Comparison of ENCODE assay signal across 9 cellular contexts in the genomic region with DNA sequence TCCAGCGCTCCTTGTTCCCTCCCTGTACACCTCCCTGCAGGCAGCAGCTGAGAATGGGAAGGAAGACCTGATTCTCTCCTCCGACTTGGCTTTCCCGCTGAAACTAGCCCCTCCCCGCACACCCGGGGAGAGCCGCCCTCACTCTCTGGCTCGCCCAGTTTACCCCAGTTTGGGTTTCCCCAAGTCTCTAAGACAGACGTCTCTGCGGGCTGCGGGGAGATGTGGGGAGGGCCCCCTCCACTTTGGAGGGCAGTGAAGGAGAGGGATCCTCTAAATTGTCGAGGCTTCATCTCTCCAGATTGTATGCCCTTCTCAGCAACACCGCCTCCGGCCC. TPM values are rescaled to one million over a fixed set of nuclear protein-coding genes. Genes with fewer than 3 reads are reported as not detected.
A peak's percentile ranks its signal among the peaks of the same experiment; 100 is the strongest.
DNase-seq lines count a peak whose midpoint lies in the region; ATAC-seq and TF ChIP-seq lines count a peak whose summit lies in the region.
"Had no signal": no experiment of that assay in that cellular context is flagged by ENCODE, and none has a peak within 500 bp of the region (broad histone marks: within the 10 kb centered on the region; RNA-seq: fewer than 3 reads in every experiment).

No MANE protein-coding gene starts in this region.

- no peak overlapping the region for H2AFZ ChIP-seq in SK-N-SH (ENCODE audit: low read depth)

- H3K4me3 ChIP-seq in colonic mucosa (peak overlapping the region; percentile 40), mucosa of rectum (ENCODE audit: low read length in 2 of 2) (peak overlapping the region; percentile 71 to 81), uterus (peak overlapping the region; percentile 2 to 18), aorta (ENCODE audit: low read length in 2 of 2) (no peak overlapping the region), SK-N-SH (ENCODE audit: low read depth in 2 of 2, low read length in 1 of 2) (no peak overlapping the region), BE2C (ENCODE audit: low read depth, low read length) (no peak overlapping the region)

- H3K36me3 ChIP-seq in colonic mucosa (no peaks in the 10 kb centered on the region), mucosa of rectum (ENCODE audit: control insufficient read depth in 2 of 2, insufficient read depth in 2 of 2, low read length in 2 of 2) (peaks cover 3 to 10% of the 10 kb centered on the region in 2 donors), uterus (no peaks in the 10 kb centered on the region), aorta (ENCODE audit: control insufficient read depth in 1 of 2, insufficient read depth in 2 of 2, low read length in 1 of 2) (no peaks in the 10 kb centered on the region), SK-N-SH (replicated peaks in 1 of 2; ENCODE audit: control insufficient read depth in 1 of 2, insufficient read depth in 2 of 2, low read length in 1 of 2) (no peaks in the 10 kb centered on the region), BE2C (no peaks in the 10 kb centered on the region)

- peak overlapping the region in 1 of 2 donors; percentile 98 for H3K9ac ChIP-seq in colonic mucosa (ENCODE audit: low read depth in 2 of 2, low read length in 2 of 2)
- peak overlapping the region; percentile 54 to 85 for H3K9ac ChIP-seq in mucosa of rectum (ENCODE audit: low read depth in 1 of 2, low read length in 2 of 2)
- H3K9ac ChIP-seq in SK-N-SH = no peak overlapping the region

- TF ChIP-seq CTCF in colonic mucosa (IDR thresholded peaks at IDR 0.05) (no peak), uterus (IDR thresholded peaks at IDR 0.05) (no peak), SK-N-SH (IDR thresholded peaks at IDR 0.05) (no peak), BE2C (IDR thresholded peaks at IDR 0.05; ENCODE audit: low read depth, low read length) (no peak)

- H3K27ac ChIP-seq in colonic mucosa (peak overlapping the region; percentile 87), mucosa of rectum (ENCODE audit: low read depth in 2 of 2, low read length in 2 of 2) (peak overlapping the region; percentile 94 to 95), uterus (peak overlapping the region in 1 of 2 donors; percentile 29), aorta (ENCODE audit: low read depth in 1 of 2, low read length in 2 of 2) (no peak overlapping the region), SK-N-SH (ENCODE audit: low read depth in 2 of 2, low read length in 1 of 2) (no peak overlapping the region)

- H3K9me3 ChIP-seq in colonic mucosa = no peaks in the 10 kb centered on the region
- H3K9me3 ChIP-seq in mucosa of rectum (ENCODE audit: control insufficient read depth in 2 of 2, low read length in 2 of 2) = no peaks in the 10 kb centered on the region
- no peaks in the 10 kb centered on the region for H3K9me3 ChIP-seq in uterus
- no peaks in the 10 kb centered on the region for H3K9me3 ChIP-seq in aorta (ENCODE audit: control insufficient read depth, low read length)
- no peaks in the 10 kb centered on the region for H3K9me3 ChIP-seq in SK-N-SH
- no peaks in the 10 kb centered on the region for H3K9me3 ChIP-seq in BE2C

- no peak for TF ChIP-seq RAD21 in SK-N-SH (IDR thresholded peaks at IDR 0.05; ENCODE audit: low read length)

- 1 to 2% methylated on average over 12 to 13 of the region's 13 CpGs for WGBS in aorta, 2 donors
- 43% methylated on average over 13 of the region's 13 CpGs for WGBS in SK-N-SH (ENCODE audit: low lambda C conversion rate)

- no peaks in the 10 kb centered on the region for H3F3A ChIP-seq in SK-N-SH (replicated peaks; ENCODE audit: insufficient read depth)

- TF ChIP-seq EP300 in SK-N-SH (IDR thresholded peaks at IDR 0.05; ENCODE audit: borderline replicate concordance in 1 of 2, low read depth in 1 of 2, low read length in 1 of 2) = no peak

- H4K20me1 ChIP-seq in SK-N-SH (ENCODE audit: insufficient read depth) = no peaks in the 10 kb centered on the region

- peak; percentile 61 for DNase-seq in HuH-7 (ENCODE audit: low spot score)
- peak; percentile 54 for DNase-seq in T-helper 9 cell
- peak; percentile 83 for DNase-seq in colonic mucosa
- no peak for DNase-seq in uterus
- DNase-seq in aorta = no peak
- DNase-seq in SK-N-SH = no peak
- DNase-seq in BE2C = no peak

- CTCF ChIA-PET in SK-N-SH (lab: Yijun Ruan, JAX) = interaction anchor here (1.5 kb wide), 1 partner anchor 8 kb away, joined by 5 read pairs; the partner anchor contains the start of gene MIEN1

- ATAC-seq in aorta (ENCODE audit: low FRiP score) = no peak

- POLR2A ChIA-PET in SK-N-SH (lab: Yijun Ruan, JAX) = no interaction called here

- H3K79me2 ChIP-seq in SK-N-SH (ENCODE audit: insufficient read depth) = no peaks in the 10 kb centered on the region

- no peak overlapping the region for H3K4me2 ChIP-seq in SK-N-SH

- intact Hi-C loops in colonic mucosa (cut with DNase I) = loop anchor here (5.0 kb wide), 1 partner anchor 111 kb away; the partner anchor contains the start of gene PPP1R1B
- intact Hi-C loops in uterus (cut with DNase I; ENCODE audit: low total_unique reads) = no loop called here
- intact Hi-C loops in aorta (cut with DNase I) = no loop called here

- TF ChIP-seq POLR2A in uterus (IDR thresholded peaks at IDR 0.05) = no peak

- no peaks in the 10 kb centered on the region for H3K4me1 ChIP-seq in colonic mucosa
- H3K4me1 ChIP-seq in mucosa of rectum (ENCODE audit: control insufficient read depth in 2 of 2, insufficient read depth in 2 of 2, low read length in 2 of 2) = peaks cover 17 to 34% of the 10 kb centered on the region in 2 donors
- peaks cover 0 to 20% of the 10 kb centered on the region in 2 donors for H3K4me1 ChIP-seq in uterus
- H3K4me1 ChIP-seq in aorta (ENCODE audit: control insufficient read depth in 1 of 2, insufficient read depth in 2 of 2, low read length in 2 of 2) = no peaks in the 10 kb centered on the region
- H3K4me1 ChIP-seq in SK-N-SH (ENCODE audit: control insufficient read depth in 1 of 2, insufficient read depth in 2 of 2, low read depth in 1 of 2, low read length in 1 of 2) = no peaks in the 10 kb centered on the region
- no peaks in the 10 kb centered on the region for H3K4me1 ChIP-seq in BE2C

- H3K27me3 ChIP-seq in colonic mucosa = no peaks in the 10 kb centered on the region
- H3K27me3 ChIP-seq in mucosa of rectum (ENCODE audit: control insufficient read depth in 2 of 2, insufficient read depth in 2 of 2, low read length in 2 of 2) = peaks cover 0 to 12% of the 10 kb centered on the region in 2 donors
- peaks cover 0 to 9% of the 10 kb centered on the region in 2 donors for H3K27me3 ChIP-seq in uterus
- H3K27me3 ChIP-seq in aorta (ENCODE audit: control insufficient read depth in 1 of 2, insufficient read depth in 2 of 2, low read length in 1 of 2) = no peaks in the 10 kb centered on the region
- H3K27me3 ChIP-seq in SK-N-SH (ENCODE audit: insufficient read depth) = 0 out of 2 replicates have a peak, but pooled peaks cover 6% of the 10 kb centered on the region
- H3K27me3 ChIP-seq in BE2C = peaks cover 71% of the 10 kb centered on the region

- H3K9me2 ChIP-seq in SK-N-SH = no peaks in the 10 kb centered on the region

TF ChIP-seq in SK-N-SH, 30 proteins besides CTCF, POLR2A, EP300 and RAD21 (continues in another document):
- TF ChIP-seq TCF12 (IDR thresholded peaks at IDR 0.05) = no peak
- no peak for TF ChIP-seq TAF1 (IDR thresholded peaks at IDR 0.05; ENCODE audit: borderline replicate concordance, low read depth, low read length)
- TF ChIP-seq SMC3 (IDR thresholded peaks at IDR 0.05; ENCODE audit: low read depth, low read length) = no peak
- TF ChIP-seq YY1 (IDR thresholded peaks at IDR 0.05; ENCODE audit: low read depth) = no peak
- no peak for TF ChIP-seq RCOR1 (IDR thresholded peaks at IDR 0.05; ENCODE audit: low read length)
- TF ChIP-seq, protein P1, sequence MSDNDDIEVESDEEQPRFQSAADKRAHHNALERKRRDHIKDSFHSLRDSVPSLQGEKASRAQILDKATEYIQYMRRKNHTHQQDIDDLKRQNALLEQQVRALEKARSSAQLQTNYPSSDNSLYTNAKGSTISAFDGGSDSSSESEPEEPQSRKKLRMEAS (IDR thresholded peaks at IDR 0.05; ENCODE audit: low read depth) = no peak
- no peak for TF ChIP-seq GATA2 (CRISPR knock-in tag; IDR thresholded peaks at IDR 0.05)
- TF ChIP-seq POLR2AphosphoS5 (IDR thresholded peaks at IDR 0.05; ENCODE audit: low read depth, low read length) = no peak
- no peak for TF ChIP-seq EZH2phosphoT487 (IDR thresholded peaks at IDR 0.05; ENCODE audit: borderline replicate concordance, low read depth)
- no peak for TF ChIP-seq FOSL2 (IDR thresholded peaks at IDR 0.05; ENCODE audit: borderline replicate concordance, low read depth)

RNA-seq across cellular contexts. Expression of gene GRB7, which starts 0.8 kb away (rescaled TPM):
- 10 to 100 TPM; 22.4 to 40.9 TPM for total RNA-seq in colonic mucosa
- total RNA-seq in uterus = 10 to 100 TPM in 1 of 4 donors, 1 to 10 TPM in 2, under 1 TPM in 1; 0.51 to 14.3 (median 5.6) TPM
- 1 to 10 TPM in 1 of 2 donors, under 1 TPM in 1; 0.42 to 1.6 TPM for total RNA-seq in aorta
- polyA plus RNA-seq in aorta = under 1 TPM; 0.23 to 0.75 TPM
- not detected in 2 replicates for polyA plus RNA-seq in SK-N-SH (2012; rRNA removed)
- 0.01 TPM in 1 of 2 replicates, not detected in the other for polyA plus RNA-seq in SK-N-SH (2012; cell fraction: cytosol; rRNA removed)
- 0.05 TPM in 2 replicates for polyA plus RNA-seq in SK-N-SH (2012; cell fraction: nucleus; rRNA removed)
- not detected for polyA plus RNA-seq in BE2C (2012; ENCODE audit: insufficient read depth, insufficient read length, low read depth)
- total RNA-seq: pulmonary artery endothelial cell had no signal

RNA-seq across cellular contexts. Expression of gene MIEN1, which starts 8.2 kb away (rescaled TPM):
- total RNA-seq in colonic mucosa (100 to 1,000 TPM in 1 of 2 donors, 10 to 100 TPM in 1; 74.1 to 103 TPM), uterus (100 to 1,000 TPM in 1 of 4 donors, 10 to 100 TPM in 2, 1 to 10 TPM in 1; 4.9 to 125 (median 58.5) TPM), aorta (10 to 100 TPM; 21.6 to 28.2 TPM)
- polyA plus RNA-seq in aorta (10 to 100 TPM; 63.9 to 82.4 TPM), SK-N-SH (2012; rRNA removed) (100 and 105 TPM in 2 replicates)
- polyA plus RNA-seq in SK-N-SH (2012; cell fraction: cytosol; rRNA removed) = 84.1 and 96.5 TPM in 2 replicates
- polyA plus RNA-seq in SK-N-SH (2012; cell fraction: nucleus; rRNA removed) = 37.0 and 62.4 TPM in 2 replicates
- 56.4 TPM for polyA plus RNA-seq in BE2C (2012; ENCODE audit: insufficient read depth, insufficient read length, low read depth)

RNA-seq across cellular contexts. Expression of gene ERBB2, which starts 38.7 kb away (rescaled TPM):
- total RNA-seq in colonic mucosa (100 to 1,000 TPM; 153 to 174 TPM), uterus (10 to 100 TPM; 11.8 to 98.8 (median 44.6) TPM), aorta (10 to 100 TPM; 73.0 to 74.0 TPM)
- polyA plus RNA-seq in aorta (10 to 100 TPM; 22.7 to 45.3 TPM), SK-N-SH (2012; rRNA removed) (1.9 and 2.6 TPM in 2 replicates)
- 1.0 and 1.2 TPM in 2 replicates for polyA plus RNA-seq in SK-N-SH (2012; cell fraction: cytosol; rRNA removed)
- 5.7 and 9.7 TPM in 2 replicates for polyA plus RNA-seq in SK-N-SH (2012; cell fraction: nucleus; rRNA removed)
- 2.5 TPM for polyA plus RNA-seq in BE2C (2012; ENCODE audit: insufficient read depth, insufficient read length, low read depth)

RNA-seq across cellular contexts. Expression of gene PGAP3, which starts 50.7 kb away (rescaled TPM):
- total RNA-seq in colonic mucosa (10 to 100 TPM; 37.3 to 42.0 TPM), uterus (10 to 100 TPM in 3 of 4 donors, 1 to 10 TPM in 1; 4.6 to 24.8 (median 19.5) TPM), aorta (10 to 100 TPM; 21.9 to 22.0 TPM)
- polyA plus RNA-seq in aorta (10 to 100 TPM; 13.3 to 25.5 TPM), SK-N-SH (2012; rRNA removed) (20.9 and 25.8 TPM in 2 replicates)
- 8.3 and 12.5 TPM in 2 replicates for polyA plus RNA-seq in SK-N-SH (2012; cell fraction: cytosol; rRNA removed)
- polyA plus RNA-seq in SK-N-SH (2012; cell fraction: nucleus; rRNA removed) = 83.8 and 86.4 TPM in 2 replicates
- 30.5 TPM for polyA plus RNA-seq in BE2C (2012; ENCODE audit: insufficient read depth, insufficient read length, low read depth)

Comparison
In these comparisons a context has a peak if more than half of its experiments do, and no peak if none do; other contexts are left out.
1. DNase-seq: peak in HuH-7 (single experiment), T-helper 9 cell (single experiment) and colonic mucosa (single experiment); none in uterus (0 of 2), aorta (0 of 2), SK-N-SH (single experiment) and BE2C (single experiment).
2. H3K27ac ChIP-seq: peak in colonic mucosa (single experiment) and mucosa of rectum (2 of 2); none in aorta (0 of 2) and SK-N-SH (0 of 2).
3. H3K4me3 ChIP-seq: peak in colonic mucosa (single experiment), mucosa of rectum (2 of 2) and uterus (2 of 2); none in aorta (0 of 2), SK-N-SH (0 of 2) and BE2C (single experiment).